Comparison of ENCODE assay signal across 25 cellular contexts in genomic region chr15:96606617-96607016, GRCh38.
"Had no signal": no experiment of that assay in that cellular context is flagged by ENCODE, and none has a peak within 500 bp of the region (broad histone marks: within the 10 kb centered on the region; RNA-seq: fewer than 3 reads in every experiment).

No MANE protein-coding gene starts in this region.

- FAIRE-seq: endometrium, islet of Langerhans, keratinocyte had no signal

- H3K36me3 ChIP-seq: colonic mucosa, esophagus squamous epithelium, gastrocnemius medialis, heart right ventricle, left lung, lower lobe of right lung had no signal

- H3K4me1 ChIP-seq: colonic mucosa, esophagus squamous epithelium, gastrocnemius medialis, heart right ventricle, left lung, lower lobe of right lung had no signal

- ATAC-seq: effector memory CD8-positive, alpha-beta T cell; esophagus mucosa; gastrocnemius medialis; heart right ventricle; left cardiac atrium; left lung; left ventricle myocardium superior; lower lobe of right lung; naive thymus-derived CD4-positive, alpha-beta T cell had no signal

- H3K27ac ChIP-seq: colonic mucosa, epithelial cell of prostate, esophagus squamous epithelium, gastrocnemius medialis, heart right ventricle, left lung, lower lobe of right lung had no signal

- H3K4me3 ChIP-seq: colonic mucosa, esophagus squamous epithelium, gastrocnemius medialis, heart right ventricle, left lung, lower lobe of right lung had no signal

- H3K27me3 ChIP-seq: colonic mucosa, gastrocnemius medialis had no signal

- H3K9me3 ChIP-seq: colonic mucosa, esophagus squamous epithelium, gastrocnemius medialis, heart right ventricle, left lung, lower lobe of right lung had no signal

- DNase-seq: colonic mucosa; cortex of kidney; effector CD8-positive, alpha-beta T cell; effector memory CD8-positive, alpha-beta T cell; endodermal cell; erythroblast; esophagus squamous epithelium; foreskin fibroblast; foreskin melanocyte; gastrocnemius medialis; glutamatergic neuron; head of caudate nucleus; heart right ventricle; hippocampal formation; left cardiac atrium; left lung; left ventricle myocardium superior; lower lobe of right lung; mesenchymal stem cell; naive thymus-derived CD4-positive, alpha-beta T cell had no signal
